21 cellular contexts compared by ENCODE assay signal in genomic region chr2:173017657-173018420, GRCh38. TPM values are rescaled to one million over a fixed set of nuclear protein-coding genes. Genes with fewer than 3 reads are reported as not detected.
DNase-seq lines count a peak whose midpoint lies in the region; ATAC-seq and TF ChIP-seq lines count a peak whose summit lies in the region.
"Had no signal": no experiment of that assay in that cellular context is flagged by ENCODE, and none has a peak within 500 bp of the region (broad histone marks: within the 10 kb centered on the region; RNA-seq: fewer than 3 reads in every experiment).

No MANE protein-coding gene starts in this region.

- no peaks in the 10 kb centered on the region for H3K9me3 ChIP-seq in WERI-Rb-1 (ENCODE audit: severe bottlenecking)
- no peaks in the 10 kb centered on the region for H3K9me3 ChIP-seq in thyroid gland
- H3K9me3 ChIP-seq: A549 had no signal

- no peak overlapping the region for H3K27ac ChIP-seq in WERI-Rb-1
- peak overlapping the region in 2 of 3 donors; percentile 13 to 45 for H3K27ac ChIP-seq in thyroid gland
- H3K27ac ChIP-seq: 22Rv1, A549, C4-2B, HL-60 had no signal

- peaks cover 0 to 6% of the 10 kb centered on the region in 2 donors for H3K4me1 ChIP-seq in thyroid gland
- H3K4me1 ChIP-seq: Caco-2 had no signal

- ATAC-seq in HG03354 (IDR thresholded peaks at IDR 0.05; ENCODE audit: poor library complexity, severe bottlenecking, unreplicated experiment): no peak
- ATAC-seq: A549 had no signal

- H3K36me3 ChIP-seq in WERI-Rb-1: no peaks in the 10 kb centered on the region
- no peaks in the 10 kb centered on the region for H3K36me3 ChIP-seq in thyroid gland
- no peaks in the 10 kb centered on the region for H3K36me3 ChIP-seq in H7 (replicated peaks; ENCODE audit: control insufficient read depth, insufficient read depth, low read length)

- TF ChIP-seq POLR2A in thyroid gland (IDR thresholded peaks at IDR 0.05): no peak

- H3K4me3 ChIP-seq in WERI-Rb-1 (ENCODE audit: low read depth, low read length) (no peak overlapping the region), thyroid gland (replicated peaks in 1 of 3) (no peak overlapping the region), H7 (ENCODE audit: insufficient read depth, low read depth, low read length) (no peak overlapping the region)
- H3K4me3 ChIP-seq: A549 had no signal

- peak; percentile 23 for DNase-seq in NCI-H82 (lab: John Stamatoyannopoulos, UW)
- no peak for DNase-seq in NCI-H82 treated with DMSO at 0.1 percent for 48 hours (lab: John Stamatoyannopoulos, UW; ENCODE audit: unreplicated experiment)
- DNase-seq in WERI-Rb-1: peak; percentile 24
- DNase-seq in lung microvascular endothelial cell (ENCODE audit: low read depth in 2 of 2): peak; percentile 28 to 66
- peak; percentile 78 to 80 for DNase-seq in thyroid gland
- DNase-seq in GM20000 (ENCODE audit: low spot score): no peak
- no peak for DNase-seq in H7
- DNase-seq: AML-193; Caco-2; CD4-positive, alpha-beta T cell; DMS153; DMS79; GDM1; GOT3; H9; IMR-90 had no signal

- intact Hi-C loops in thyroid gland (cut with DNase I): no loop called here

- 52 to 55% methylated on average over 5 of the region's 5 CpGs for WGBS in thyroid gland, 2 donors

- TF ChIP-seq CTCF in WERI-Rb-1 (IDR thresholded peaks at IDR 0.05; ENCODE audit: low read depth, low read length) (no peak), thyroid gland (IDR thresholded peaks at IDR 0.05) (no peak), GM20000 (IDR thresholded peaks at IDR 0.05; ENCODE audit: extremely low read depth, missing control alignments) (no peak)

- H3K27me3 ChIP-seq in WERI-Rb-1 (ENCODE audit: insufficient read depth, low read depth, severe bottlenecking) (no peaks in the 10 kb centered on the region), thyroid gland (no peaks in the 10 kb centered on the region), H7 (ENCODE audit: control insufficient read depth, insufficient read depth, low read length) (no peaks in the 10 kb centered on the region)

RNA-seq across cellular contexts. Expression of gene MAP3K20, which starts 57.8 kb away (rescaled TPM):
- 17.9 and 19.2 TPM in 2 replicates for total RNA-seq in lung microvascular endothelial cell
- total RNA-seq in thyroid gland: 10 to 100 TPM; 24.1 to 34.5 (median 25.6) TPM
- total RNA-seq in H7 (2014; rRNA removed; shearing (Covaris generic)): 7.1 and 7.6 TPM in 2 replicates

Comparison
In these comparisons a context has a peak if more than half of its experiments do, and no peak if none do; other contexts are left out.
1. DNase-seq: peak in NCI-H82 (single experiment), WERI-Rb-1 (single experiment), lung microvascular endothelial cell (2 of 2) and thyroid gland (2 of 2); none in NCI-H82 treated with DMSO at 0.1 percent for 48 hours (single experiment), GM20000 (single experiment) and H7 (single experiment).